In the genomic region with DNA sequence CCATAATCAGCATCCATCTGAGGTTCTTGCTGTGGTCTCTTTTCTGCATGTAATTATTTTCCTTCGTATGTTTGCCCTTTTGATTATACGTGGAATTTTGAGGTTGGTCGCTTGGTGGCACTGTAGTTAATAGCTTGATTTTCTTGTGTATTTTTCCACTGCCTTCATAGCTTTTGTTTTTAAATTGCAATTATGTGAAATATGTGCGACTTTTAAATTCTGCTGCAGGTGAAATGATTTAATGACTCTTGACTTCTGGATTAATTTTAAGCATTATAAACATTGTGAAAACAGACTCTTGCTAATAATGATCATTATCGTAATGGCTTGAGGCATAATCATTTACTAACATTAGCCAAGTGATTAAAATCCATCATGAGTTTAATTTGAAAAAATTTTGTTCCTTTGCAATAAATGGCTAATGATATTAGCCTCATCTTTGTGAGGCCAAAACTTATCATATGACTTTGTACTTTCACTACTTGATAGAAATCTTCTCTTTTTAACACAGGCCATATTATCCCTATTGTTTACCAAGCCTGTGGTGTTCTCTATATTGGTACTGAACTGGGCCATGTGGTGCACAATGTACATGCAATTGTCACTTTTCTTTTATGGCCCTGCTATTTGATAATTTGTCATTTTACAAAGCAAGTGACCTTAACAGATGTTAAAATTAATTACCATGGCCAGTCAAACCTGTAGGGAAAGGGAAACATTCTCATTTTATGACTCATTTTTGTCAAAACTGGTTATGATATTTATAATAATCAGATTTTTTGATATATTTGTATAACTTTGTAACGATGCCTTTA, we compare ENCODE assay signal across 9 cellular contexts.
DNase-seq lines count a peak whose midpoint lies in the region; ATAC-seq and TF ChIP-seq lines count a peak whose summit lies in the region.
"Had no signal": no experiment of that assay in that cellular context is flagged by ENCODE, and none has a peak within 500 bp of the region (broad histone marks: within the 10 kb centered on the region; RNA-seq: fewer than 3 reads in every experiment).

No MANE protein-coding gene starts in this region.

- TF ChIP-seq CTCF in fibroblast of villous mesenchyme (IDR thresholded peaks at IDR 0.05; ENCODE audit: insufficient read depth, low read depth, low read length) = peak; percentile 59
- peak; percentile 59 for TF ChIP-seq CTCF in parathyroid adenoma (IDR thresholded peaks at IDR 0.05)

- no peak overlapping the region for H2AFZ ChIP-seq in parathyroid adenoma

- H3K79me2 ChIP-seq in parathyroid adenoma = no peaks in the 10 kb centered on the region

- no peaks in the 10 kb centered on the region for H3K27me3 ChIP-seq in HAP-1 (ENCODE audit: low read depth)
- H3K27me3 ChIP-seq in parathyroid adenoma (ENCODE audit: control insufficient read depth, insufficient read depth, low read length) = no peaks in the 10 kb centered on the region

- H3K4me1 ChIP-seq in HAP-1 = no peaks in the 10 kb centered on the region
- H3K4me1 ChIP-seq in parathyroid adenoma = no peaks in the 10 kb centered on the region

- H3K4me3 ChIP-seq in HAP-1 (no peak overlapping the region), fibroblast of villous mesenchyme (ENCODE audit: low read depth, low read length) (no peak overlapping the region), parathyroid adenoma (ENCODE audit: low read depth, low read length) (no peak overlapping the region)

- no peaks in the 10 kb centered on the region; the same call in 1 of the 2 replicates for H3K9me3 ChIP-seq in HAP-1
- H3K9me3 ChIP-seq in parathyroid adenoma (ENCODE audit: control insufficient read depth, low read length) = no peaks in the 10 kb centered on the region

- no peak overlapping the region for H3K4me2 ChIP-seq in parathyroid adenoma (ENCODE audit: low read length)

- H3K27ac ChIP-seq in parathyroid adenoma = no peak overlapping the region

- ATAC-seq in GM21825 (IDR thresholded peaks at IDR 0.05; ENCODE audit: unreplicated experiment) = no peak

- in situ Hi-C loops in HAP-1 (cut with MboI; ENCODE audit: low sequenced_read_pairs) = no loop called here

- H3K9ac ChIP-seq in parathyroid adenoma = no peak overlapping the region

- DNase-seq in DMS53 (lab: John Stamatoyannopoulos, UW) (peak; percentile 84), HAP-1 (ENCODE audit: low spot score in 2 of 2) (peak; percentile 41 to 53), NCI-H2107 treated with DMSO at 0.1 percent for 48 hours (lab: John Stamatoyannopoulos, UW; ENCODE audit: unreplicated experiment) (peak; percentile 54), fibroblast of villous mesenchyme (ENCODE audit: low read depth) (peak; percentile 75)
- peak; percentile 37 for DNase-seq in activated CD4-positive, alpha-beta T cell treated with anti-CD3 and anti-CD28 coated beads for 48 hours
- DNase-seq in NK-92 treated with Interleukin-12 subunit alpha and Interleukin-12 subunit beta, amount 100 ng/mL, for 24 hours (lab: John Stamatoyannopoulos, UW) = no peak
- DNase-seq: activated B cell treated with CpG ODN at 0.5 μM for 24 hours had no signal

- no peaks in the 10 kb centered on the region for H3K36me3 ChIP-seq in HAP-1 (replicated peaks)
- no peaks in the 10 kb centered on the region for H3K36me3 ChIP-seq in parathyroid adenoma (ENCODE audit: control insufficient read depth, insufficient read depth, low read length)
